9 cellular contexts compared by ENCODE assay signal in genomic region chr12:6925543-6926279, GRCh38. TPM values are rescaled to one million over a fixed set of nuclear protein-coding genes. Genes with fewer than 3 reads are reported as not detected.
DNase-seq lines count a peak whose midpoint lies in the region; ATAC-seq and TF ChIP-seq lines count a peak whose summit lies in the region.
"Had no signal": no experiment of that assay in that cellular context is flagged by ENCODE, and none has a peak within 500 bp of the region (broad histone marks: within the 10 kb centered on the region; RNA-seq: fewer than 3 reads in every experiment).

No MANE protein-coding gene starts in this region.

- H3K36me3 ChIP-seq in SK-N-SH (replicated peaks in 1 of 2; ENCODE audit: control insufficient read depth in 1 of 2, insufficient read depth in 2 of 2, low read length in 1 of 2) (peaks cover 5 to 8% of the 10 kb centered on the region in 2 experiments), urinary bladder (ENCODE audit: insufficient read depth) (no peaks in the 10 kb centered on the region)

- H3K4me1 ChIP-seq in SK-N-SH (ENCODE audit: control insufficient read depth in 1 of 2, insufficient read depth in 2 of 2, low read depth in 1 of 2, low read length in 1 of 2), result peaks cover 37 to 38% of the 10 kb centered on the region in 2 experiments
- H3K4me1 ChIP-seq in urinary bladder (ENCODE audit: insufficient read depth), result no peaks in the 10 kb centered on the region

- H3F3A ChIP-seq in SK-N-SH (replicated peaks; ENCODE audit: insufficient read depth), result peaks cover 30% of the 10 kb centered on the region

- H3K4me2 ChIP-seq in SK-N-SH, result peak overlapping the region; percentile 81

- no peak for DNase-seq in activated CD4-positive, alpha-beta T cell treated with anti-CD3 and anti-CD28 coated beads, Interleukin-2, amount 10 ng/mL, durations not matched to agents 7 days and 5 days
- DNase-seq in activated CD4-positive, alpha-beta T cell treated with anti-CD3 and anti-CD28 coated beads for 48 hours, result no peak
- DNase-seq in SK-N-SH (peak; percentile 65), midbrain (lab: John Stamatoyannopoulos, UW) (peak; percentile 78)

- peaks cover 42% of the 10 kb centered on the region for H3K79me2 ChIP-seq in SK-N-SH (ENCODE audit: insufficient read depth)

- peaks cover 21% of the 10 kb centered on the region for H4K20me1 ChIP-seq in SK-N-SH (ENCODE audit: insufficient read depth)

- CTCF ChIA-PET in activated CD4-positive, alpha-beta T cell treated with anti-CD3 and anti-CD28 coated beads, Interleukin-2, amount 10 ng/mL, durations not matched to agents 7 days and 5 days (lab: Charles Lee), result interaction anchor here (0.8 to 5.6 kb wide), 16 partner anchors 9 to 56 kb away, joined by 3 to 49 read pairs (median 12); partner anchors contain the start of genes C12orf57, ENO2, LRRC23 and RNU7-1
- CTCF ChIA-PET in SK-N-SH (lab: Yijun Ruan, JAX), result interaction anchor here (0.7 to 8.2 kb wide), 17 partner anchors 11 to 219 kb away, joined by 3 to 134 read pairs (median 17); partner anchors contain the start of genes C12orf57, ENO2, RNU7-1 and SPSB2

- no peak overlapping the region for H3K27ac Mint-ChIP-seq in activated CD4-positive, alpha-beta T cell treated with anti-CD3 and anti-CD28 coated beads, Interleukin-2, amount 10 ng/mL, durations not matched to agents 7 days and 5 days

- peak overlapping the region; percentile 42 to 59 for H3K4me3 ChIP-seq in SK-N-SH (ENCODE audit: low read depth in 2 of 2, low read length in 1 of 2)
- H3K4me3 ChIP-seq in urinary bladder (ENCODE audit: low read depth, low read length), result peak overlapping the region; percentile 23

- no peaks in the 10 kb centered on the region for H3K9me3 Mint-ChIP-seq in activated CD4-positive, alpha-beta T cell treated with anti-CD3 and anti-CD28 coated beads, Interleukin-2, amount 10 ng/mL, durations not matched to agents 7 days and 5 days

- no peaks in the 10 kb centered on the region for H3K9me2 ChIP-seq in SK-N-SH

- H3K4me3 Mint-ChIP-seq in activated CD4-positive, alpha-beta T cell treated with anti-CD3 and anti-CD28 coated beads, Interleukin-2, amount 10 ng/mL, durations not matched to agents 7 days and 5 days, result peak overlapping the region; percentile 84

- peaks cover 17% of the 10 kb centered on the region for H3K36me3 Mint-ChIP-seq in activated CD4-positive, alpha-beta T cell treated with anti-CD3 and anti-CD28 coated beads, Interleukin-2, amount 10 ng/mL, durations not matched to agents 7 days and 5 days (ENCODE audit: low read depth)

- no peaks in the 10 kb centered on the region for H3K9me3 ChIP-seq in SK-N-SH

- H2AFZ ChIP-seq in SK-N-SH (ENCODE audit: low read depth), result peak overlapping the region; percentile 17; the same call in 1 of the 2 replicates

- no peak for TF ChIP-seq RAD21 in SK-N-SH (IDR thresholded peaks at IDR 0.05; ENCODE audit: low read length)

- WGBS in SK-N-SH (ENCODE audit: low lambda C conversion rate), result 4% methylated on average over 8 of the region's 8 CpGs
- 7% methylated on average over 8 of the region's 8 CpGs for WGBS in urinary bladder

- TF ChIP-seq CTCF in SK-N-SH (IDR thresholded peaks at IDR 0.05), result no peak

- ATAC-seq in esophagus mucosa (peak; percentile 69), GM21529 (IDR thresholded peaks at IDR 0.05; ENCODE audit: unreplicated experiment) (no peak), HG03045 (IDR thresholded peaks at IDR 0.05; ENCODE audit: unreplicated experiment) (no peak)

- H3K27me3 Mint-ChIP-seq in activated CD4-positive, alpha-beta T cell treated with anti-CD3 and anti-CD28 coated beads, Interleukin-2, amount 10 ng/mL, durations not matched to agents 7 days and 5 days, result no peaks in the 10 kb centered on the region

- no peaks in the 10 kb centered on the region for H3K27me3 ChIP-seq in SK-N-SH (ENCODE audit: insufficient read depth)

- peaks cover 63% of the 10 kb centered on the region for H3K4me1 Mint-ChIP-seq in activated CD4-positive, alpha-beta T cell treated with anti-CD3 and anti-CD28 coated beads, Interleukin-2, amount 10 ng/mL, durations not matched to agents 7 days and 5 days

- peak overlapping the region; percentile 76 to 90 for H3K27ac ChIP-seq in SK-N-SH (ENCODE audit: low read depth in 2 of 2, low read length in 1 of 2)
- peak overlapping the region; percentile 85 for H3K27ac ChIP-seq in urinary bladder (ENCODE audit: low read depth)

- no peak for TF ChIP-seq EP300 in SK-N-SH (IDR thresholded peaks at IDR 0.05; ENCODE audit: borderline replicate concordance in 1 of 2, low read depth in 1 of 2, low read length in 1 of 2)

- POLR2A ChIA-PET in activated CD4-positive, alpha-beta T cell treated with anti-CD3 and anti-CD28 coated beads, Interleukin-2, amount 10 ng/mL, durations not matched to agents 7 days and 5 days (lab: Charles Lee), result interaction anchor here (1.2 to 1.3 kb wide), 2 partner anchors 18 to 53 kb away, joined by 3 to 6 read pairs; partner anchors contain the start of genes C12orf57, RNU7-1 and SPSB2
- POLR2A ChIA-PET in SK-N-SH (lab: Yijun Ruan, JAX), result interaction anchor here (0.5 to 7.3 kb wide), 17 partner anchors 9 to 391 kb away, joined by 3 to 82 read pairs (median 5); partner anchors contain the start of genes C12orf57, ENO2, GAPDH and RNU7-1

- H3K9ac ChIP-seq in SK-N-SH, result peak overlapping the region; percentile 90; the same call in 1 of the 2 replicates

TF ChIP-seq in SK-N-SH, 30 proteins besides CTCF, POLR2A, EP300 and RAD21 (continues in another document):
- TF ChIP-seq TCF12 (IDR thresholded peaks at IDR 0.05) (peak; percentile 45), JUND (IDR thresholded peaks at IDR 0.05) (peak; percentile 81), FOXJ3 (CRISPR knock-in tag; IDR thresholded peaks at IDR 0.05) (0 out of 2 replicates have a peak, but pooled peaks have one; percentile 35), TEAD4 (IDR thresholded peaks at IDR 0.05; ENCODE audit: borderline replicate concordance, insufficient read depth) (no peak), GATA2 (CRISPR knock-in tag; IDR thresholded peaks at IDR 0.05) (no peak), MEF2A (IDR thresholded peaks at IDR 0.05; ENCODE audit: borderline replicate concordance, low read depth) (no peak), RFX5 (IDR thresholded peaks at IDR 0.05; ENCODE audit: low read length) (no peak), POLR2AphosphoS5 (IDR thresholded peaks at IDR 0.05; ENCODE audit: low read depth, low read length) (peak; percentile 75), TAF1 (IDR thresholded peaks at IDR 0.05; ENCODE audit: borderline replicate concordance, low read depth, low read length) (peak; percentile 63), NRF1 (IDR thresholded peaks at IDR 0.05; ENCODE audit: low read depth, low read length) (no peak), YY1 (IDR thresholded peaks at IDR 0.05; ENCODE audit: low read depth) (peak; percentile 46; the same call in 1 of the 2 replicates), GABPA (IDR thresholded peaks at IDR 0.05; ENCODE audit: low read depth) (peak; percentile 9), ELF1 (IDR thresholded peaks at IDR 0.05) (0 out of 2 replicates have a peak, but pooled peaks have one; percentile 17), MAX (IDR thresholded peaks at IDR 0.05; ENCODE audit: low read depth) (peak; percentile 36; the same call in 1 of the 2 replicates), NFIC (IDR thresholded peaks at IDR 0.05; ENCODE audit: borderline replicate concordance) (peak; percentile 58)

RNA-seq across cellular contexts. Expression of gene ATN1, which starts 2.0 kb away (rescaled TPM):
- 10 to 100 TPM; 27.3 to 27.6 TPM for total RNA-seq in activated CD4-positive, alpha-beta T cell treated with anti-CD3 and anti-CD28 coated beads, Interleukin-2, amount 10 ng/mL, durations not matched to agents 7 days and 5 days
- polyA plus RNA-seq in SK-N-SH (2012; rRNA removed) (18.5 and 29.3 TPM in 2 replicates), urinary bladder (151 TPM)
- 13.8 and 20.9 TPM in 2 replicates for polyA plus RNA-seq in SK-N-SH (2012; cell fraction: cytosol; rRNA removed)
- 79.0 and 104 TPM in 2 replicates for polyA plus RNA-seq in SK-N-SH (2012; cell fraction: nucleus; rRNA removed)
- total RNA-seq in esophagus mucosa (29.1 TPM), urinary bladder (18.2 TPM)

RNA-seq across cellular contexts. Expression of gene ENO2, which starts 11.3 kb away (rescaled TPM):
- total RNA-seq in activated CD4-positive, alpha-beta T cell treated with anti-CD3 and anti-CD28 coated beads, Interleukin-2, amount 10 ng/mL, durations not matched to agents 7 days and 5 days, result 100 to 1,000 TPM; 156 to 160 TPM
- 50.6 and 56.9 TPM in 2 replicates for polyA plus RNA-seq in SK-N-SH (2012; rRNA removed)
- polyA plus RNA-seq in SK-N-SH (2012; cell fraction: cytosol; rRNA removed), result 39.1 and 43.0 TPM in 2 replicates
- 190 and 231 TPM in 2 replicates for polyA plus RNA-seq in SK-N-SH (2012; cell fraction: nucleus; rRNA removed)
- 3.7 TPM for total RNA-seq in esophagus mucosa
- total RNA-seq in urinary bladder, result 9.7 TPM
- 68.4 TPM for polyA plus RNA-seq in urinary bladder

RNA-seq across cellular contexts. Expression of gene RNU7-1, which starts 17.9 kb away (rescaled TPM):
- total RNA-seq in activated CD4-positive, alpha-beta T cell treated with anti-CD3 and anti-CD28 coated beads, Interleukin-2, amount 10 ng/mL, durations not matched to agents 7 days and 5 days, result not detected
- not detected in 2 replicates for polyA plus RNA-seq in SK-N-SH (2012; rRNA removed)
- not detected in 2 replicates for polyA plus RNA-seq in SK-N-SH (2012; cell fraction: cytosol; rRNA removed)
- not detected in 2 replicates for polyA plus RNA-seq in SK-N-SH (2012; cell fraction: nucleus; rRNA removed)
- not detected for total RNA-seq in esophagus mucosa
- total RNA-seq in urinary bladder, result not detected
- polyA plus RNA-seq in urinary bladder, result not detected
- total RNA-seq: lung microvascular endothelial cell had no signal

RNA-seq across cellular contexts. Expression of gene C12orf57, which starts 18.1 kb away (rescaled TPM):
- 100 to 1,000 TPM; 156 to 181 TPM for total RNA-seq in activated CD4-positive, alpha-beta T cell treated with anti-CD3 and anti-CD28 coated beads, Interleukin-2, amount 10 ng/mL, durations not matched to agents 7 days and 5 days
- polyA plus RNA-seq in SK-N-SH (2012; rRNA removed) (560 and 659 TPM in 2 replicates), urinary bladder (566 TPM)
- polyA plus RNA-seq in SK-N-SH (2012; cell fraction: cytosol; rRNA removed), result 378 and 573 TPM in 2 replicates
- 265 and 491 TPM in 2 replicates for polyA plus RNA-seq in SK-N-SH (2012; cell fraction: nucleus; rRNA removed)
- total RNA-seq in esophagus mucosa (84.0 TPM), urinary bladder (182 TPM)

RNA-seq across cellular contexts. Expression of gene LRRC23, which starts 21.1 kb away (rescaled TPM):
- 1 to 10 TPM; 4.4 to 5.2 TPM for total RNA-seq in activated CD4-positive, alpha-beta T cell treated with anti-CD3 and anti-CD28 coated beads, Interleukin-2, amount 10 ng/mL, durations not matched to agents 7 days and 5 days
- 11.9 TPM in 2 replicates for polyA plus RNA-seq in SK-N-SH (2012; rRNA removed)
- 11.5 and 12.0 TPM in 2 replicates for polyA plus RNA-seq in SK-N-SH (2012; cell fraction: cytosol; rRNA removed)
- 12.7 and 17.7 TPM in 2 replicates for polyA plus RNA-seq in SK-N-SH (2012; cell fraction: nucleus; rRNA removed)
- 3.2 TPM for total RNA-seq in esophagus mucosa
- 9.2 TPM for total RNA-seq in urinary bladder
- 9.4 TPM for polyA plus RNA-seq in urinary bladder

Comparison
In these comparisons a context has a peak if more than half of its experiments do, and no peak if none do; other contexts are left out.
1. DNase-seq: peak in SK-N-SH (single experiment) and midbrain (single experiment); none in activated CD4-positive, alpha-beta T cell treated with anti-CD3 and anti-CD28 coated beads, Interleukin-2, amount 10 ng/mL, durations not matched to agents 7 days and 5 days (single experiment) and activated CD4-positive, alpha-beta T cell treated with anti-CD3 and anti-CD28 coated beads for 48 hours (single experiment).
2. RNA of gene ENO2, which starts 11.3 kb away (total RNA-seq): 156 to 160 TPM in activated CD4-positive, alpha-beta T cell treated with anti-CD3 and anti-CD28 coated beads, Interleukin-2, amount 10 ng/mL, durations not matched to agents 7 days and 5 days; 9.7 TPM in urinary bladder (single experiment) and 3.7 TPM in esophagus mucosa (single experiment); every median in the first group is over 10 times any median in the second.